In the genomic region with DNA sequence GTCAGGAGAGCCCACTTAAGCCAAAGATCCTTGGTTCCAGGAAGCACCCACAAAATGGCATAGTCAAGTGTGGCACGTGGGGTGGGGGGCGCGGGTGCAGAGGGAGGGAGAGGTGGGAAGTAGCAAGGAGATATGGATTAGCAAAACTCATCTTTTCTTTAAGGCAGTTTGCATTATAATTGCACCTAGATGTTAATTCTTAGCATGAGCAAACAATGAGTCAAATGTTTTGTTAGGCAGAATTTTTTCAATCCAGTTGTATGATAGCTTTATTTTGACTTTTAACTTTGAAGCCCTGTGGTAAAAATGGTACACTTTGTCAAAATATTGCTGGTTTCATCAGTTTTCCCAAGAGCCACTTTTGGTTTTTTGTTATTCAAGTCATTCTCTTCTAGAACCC, we compare ENCODE assay signal across 15 cellular contexts. TPM values are rescaled to one million over a fixed set of nuclear protein-coding genes. Genes with fewer than 3 reads are reported as not detected.
A peak's percentile ranks its signal among the peaks of the same experiment; 100 is the strongest.
DNase-seq lines count a peak whose midpoint lies in the region; ATAC-seq and TF ChIP-seq lines count a peak whose summit lies in the region.
"Had no signal": no experiment of that assay in that cellular context is flagged by ENCODE, and none has a peak within 500 bp of the region (broad histone marks: within the 10 kb centered on the region; RNA-seq: fewer than 3 reads in every experiment).

No MANE protein-coding gene starts in this region.

- H3K4me2 ChIP-seq in GM23248 (ENCODE audit: unreplicated experiment) (no peak overlapping the region), IMR-90 (ENCODE audit: low read depth, low read length) (peak overlapping the region; percentile 7; the same call in 1 of the 2 replicates), skeletal muscle satellite cell (ENCODE audit: low read length) (peak overlapping the region; percentile 12)
- H3K4me2 ChIP-seq: A549 had no signal

- peak overlapping the region; percentile 39 for H3K27ac Mint-ChIP-seq in endodermal cell
- no peak overlapping the region for H3K27ac Mint-ChIP-seq in activated naive CD8-positive, alpha-beta T cell treated with anti-CD3 and anti-CD28 coated beads for 36 hours

- H3K4me1 Mint-ChIP-seq in endodermal cell, result peaks cover 18% of the 10 kb centered on the region
- H3K4me1 Mint-ChIP-seq in activated naive CD8-positive, alpha-beta T cell treated with anti-CD3 and anti-CD28 coated beads for 36 hours, result peaks cover 8% of the 10 kb centered on the region

- H3K4me1 ChIP-seq in GM23248 (ENCODE audit: insufficient read depth) (peaks cover 5% of the 10 kb centered on the region; the same call in 1 of the 2 replicates), IMR-90 (ENCODE audit: control insufficient read depth, insufficient read depth, low read length) (peaks cover 8% of the 10 kb centered on the region), endodermal cell (ENCODE audit: control insufficient read depth, insufficient read depth, low read length) (peaks cover 3% of the 10 kb centered on the region), skeletal muscle satellite cell (ENCODE audit: control insufficient read depth, insufficient read depth, low read length) (peaks cover 15% of the 10 kb centered on the region)
- H3K4me1 ChIP-seq: A549, BE2C had no signal

- no peak overlapping the region for H3K56ac ChIP-seq in IMR-90 (ENCODE audit: extremely low read depth, insufficient read depth, low read length)

- no peak overlapping the region for H2BK120ac ChIP-seq in IMR-90 (ENCODE audit: low read depth, low read length)

- no peak overlapping the region for H2AK5ac ChIP-seq in IMR-90 (ENCODE audit: low read depth, low read length)

- H3K4me3 ChIP-seq in GM23248, result no peak overlapping the region
- no peak overlapping the region for H3K4me3 ChIP-seq in IMR-90 (ENCODE audit: insufficient read depth, low read depth, low read length)
- no peak overlapping the region for H3K4me3 ChIP-seq in endodermal cell (ENCODE audit: low read length)
- H3K4me3 ChIP-seq in skeletal muscle satellite cell (ENCODE audit: low read length), result no peak overlapping the region
- H3K4me3 ChIP-seq: A549 had no signal

- 0 out of 2 replicates have a peak overlapping the region, but pooled peaks have one; percentile 5 for H3K23ac ChIP-seq in IMR-90 (ENCODE audit: low read depth, low read length)

- H3K9me1 ChIP-seq in IMR-90 (ENCODE audit: insufficient read depth, low read length), result peaks cover 13% of the 10 kb centered on the region; the same call in 1 of the 2 replicates

- no peak overlapping the region for H3K4me3 Mint-ChIP-seq in endodermal cell
- no peak overlapping the region for H3K4me3 Mint-ChIP-seq in activated naive CD8-positive, alpha-beta T cell treated with anti-CD3 and anti-CD28 coated beads for 36 hours
- H3K4me3 Mint-ChIP-seq: CD8-positive, alpha-beta memory T cell had no signal

- H2BK20ac ChIP-seq in IMR-90 (ENCODE audit: low read depth, low read length), result no peak overlapping the region

- H4K91ac ChIP-seq in IMR-90 (ENCODE audit: insufficient read depth, low read depth, low read length), result no peak overlapping the region

- H3K36me3 ChIP-seq in GM23248 (ENCODE audit: low read depth), result peaks cover 14% of the 10 kb centered on the region; the same call in 1 of the 2 replicates
- H3K36me3 ChIP-seq in IMR-90 (ENCODE audit: control insufficient read depth, insufficient read depth, low read length), result peaks cover 35% of the 10 kb centered on the region
- peaks cover 60% of the 10 kb centered on the region for H3K36me3 ChIP-seq in endodermal cell (ENCODE audit: control insufficient read depth, insufficient read depth, low read length)
- H3K36me3 ChIP-seq in skeletal muscle satellite cell (ENCODE audit: insufficient read depth, low read length), result peaks cover 28% of the 10 kb centered on the region

- in situ Hi-C loops in GM23248 (cut with MboI), result no loop called here
- in situ Hi-C loops in IMR-90 (cut with MboI; ENCODE audit: low sequenced_read_pairs), result no loop called here

- H4K20me1 ChIP-seq in GM23248 (ENCODE audit: insufficient read depth) (no peaks in the 10 kb centered on the region), IMR-90 (ENCODE audit: insufficient read depth, low read length) (peaks cover 4% of the 10 kb centered on the region)

- H3K9ac ChIP-seq in GM23248 (no peak overlapping the region), IMR-90 (ENCODE audit: low read depth, low read length) (no peak overlapping the region), endodermal cell (ENCODE audit: extremely low read depth, low read length, poor library complexity, severe bottlenecking) (no peak overlapping the region), skeletal muscle satellite cell (ENCODE audit: low read depth, low read length) (no peak overlapping the region)

- WGBS in GM23248 (ENCODE audit: low coverage in 1 of 2, low lambda C conversion rate in 2 of 2, missing lambda C conversion rate in 2 of 2), 2 experiments, result 96 to 99% methylated on average over 3 of the region's 3 CpGs
- no CpG with 5 or more reads among the region's 3 CpGs for WGBS in IMR-90 (ENCODE audit: extremely low coverage in 2 of 2, insufficient read length in 1 of 2), 2 experiments
- 80 to 88% methylated on average over 3 of the region's 3 CpGs for WGBS in endodermal cell (ENCODE audit: insufficient coverage in 1 of 2, insufficient read length in 1 of 2), 2 experiments

- TF ChIP-seq RAD21 in IMR-90 (IDR thresholded peaks at IDR 0.05; ENCODE audit: low read length), result no peak

- intact Hi-C loops in IMR-90 (cut with micrococcal nuclease), result no loop called here

- H3F3A ChIP-seq in GM23248 (ENCODE audit: insufficient read depth), result no peaks in the 10 kb centered on the region

- H3K9me2 ChIP-seq in GM23248 (ENCODE audit: insufficient read depth), result no peaks in the 10 kb centered on the region

- POLR2A ChIA-PET in IMR-90 (lab: Charles Lee; ENCODE audit: unreplicated experiment), result interaction anchor here (0.5 kb wide), 1 partner anchor 15 kb away, joined by 4 read pairs; no protein-coding TSS in a partner anchor

- CTCF ChIA-PET in IMR-90 (lab: Yijun Ruan, JAX), result interaction anchor here (1.9 kb wide), 1 partner anchor 15 kb away, joined by 5 read pairs; a partner anchor contains a TSS

- H3K36me3 Mint-ChIP-seq in endodermal cell (ENCODE audit: low read depth), result peaks cover 62% of the 10 kb centered on the region
- H3K36me3 Mint-ChIP-seq in activated naive CD8-positive, alpha-beta T cell treated with anti-CD3 and anti-CD28 coated beads for 36 hours, result peaks cover 18% of the 10 kb centered on the region

- TF ChIP-seq POLR2A in IMR-90 (IDR thresholded peaks at IDR 0.05; ENCODE audit: low read depth, low read length), result no peak

- TF ChIP-seq CTCF in IMR-90 (conservative IDR thresholded peaks at IDR 0.05; ENCODE audit: low read depth, low read length) (no peak), endodermal cell (conservative IDR thresholded peaks at IDR 0.05) (no peak)

- no peaks in the 10 kb centered on the region for H3K27me3 Mint-ChIP-seq in endodermal cell (ENCODE audit: insufficient read depth)
- no peaks in the 10 kb centered on the region for H3K27me3 Mint-ChIP-seq in activated naive CD8-positive, alpha-beta T cell treated with anti-CD3 and anti-CD28 coated beads for 36 hours
- H3K27me3 Mint-ChIP-seq: CD8-positive, alpha-beta memory T cell had no signal

- no peak overlapping the region for H2AK9ac ChIP-seq in IMR-90 (replicated peaks; ENCODE audit: low read depth, low read length, poor library complexity)

- H3K14ac ChIP-seq in IMR-90 (replicated peaks; ENCODE audit: low read depth, low read length), result no peak overlapping the region; the same call in 1 of the 2 replicates

- no peak overlapping the region for H2AFZ ChIP-seq in GM23248
- H2AFZ ChIP-seq in IMR-90 (replicated peaks; ENCODE audit: low read length, poor library complexity), result no peak overlapping the region

- no peak; the same call in none of the 2 replicates for ATAC-seq in IMR-90 (ENCODE audit: low read depth)
- no peak for ATAC-seq in HG03571 (IDR thresholded peaks at IDR 0.05; ENCODE audit: unreplicated experiment)
- no peak for ATAC-seq in HG03460 (IDR thresholded peaks at IDR 0.05; ENCODE audit: unreplicated experiment)
- ATAC-seq: A549 had no signal

- no peak overlapping the region for H3K18ac ChIP-seq in IMR-90 (ENCODE audit: low read depth, low read length)

- H3K27me3 ChIP-seq in GM23248 (replicated peaks; ENCODE audit: insufficient read depth) (no peaks in the 10 kb centered on the region), IMR-90 (ENCODE audit: control insufficient read depth, insufficient read depth, low read length) (no peaks in the 10 kb centered on the region), endodermal cell (ENCODE audit: control insufficient read depth, insufficient read depth, low read length, poor library complexity, severe bottlenecking) (no peaks in the 10 kb centered on the region), skeletal muscle satellite cell (ENCODE audit: control insufficient read depth, insufficient read depth, low read length) (no peaks in the 10 kb centered on the region)
- H3K27me3 ChIP-seq: BE2C had no signal

- no peak overlapping the region; a peak in 1 of 4 replicates for H4K8ac ChIP-seq in IMR-90 (ENCODE audit: low read depth in 2 of 2, low read length in 2 of 2)

- DNase-seq in GM23248, result peak; percentile 15
- DNase-seq in IMR-90, result peak; percentile 13
- no peak for DNase-seq in endodermal cell
- DNase-seq in activated naive CD8-positive, alpha-beta T cell treated with anti-CD3 and anti-CD28 coated beads for 36 hours, result no peak
- DNase-seq in NCI-H1092 (lab: John Stamatoyannopoulos, UW), result no peak
- DNase-seq: BE2C; CD8-positive, alpha-beta memory T cell; DMS53; H7; KBM-7 had no signal

- no peaks in the 10 kb centered on the region for H3K9me3 ChIP-seq in GM23248 (ENCODE audit: low read depth)
- no peaks in the 10 kb centered on the region for H3K9me3 ChIP-seq in IMR-90 (ENCODE audit: control insufficient read depth, insufficient read depth, low read length)
- H3K9me3 ChIP-seq in endodermal cell (ENCODE audit: control insufficient read depth, low read length), result peaks cover 9% of the 10 kb centered on the region
- no peaks in the 10 kb centered on the region for H3K9me3 ChIP-seq in skeletal muscle satellite cell (replicated peaks; ENCODE audit: low read length)
- H3K9me3 ChIP-seq: A549, BE2C had no signal

- BruUV-seq in IMR-90 (replicated peaks; lab: Mats Ljungman, UMichigan), result no TSS peak

- H2BK15ac ChIP-seq in IMR-90 (ENCODE audit: low read depth, low read length), result no peak overlapping the region

- peaks cover 16 to 45% of the 10 kb centered on the region in 2 experiments; a peak in 3 of 4 replicates for H3K79me1 ChIP-seq in IMR-90 (ENCODE audit: low read depth in 1 of 2, low read length in 2 of 2)

- H2BK5ac ChIP-seq in IMR-90 (ENCODE audit: low read depth, low read length, poor library complexity, severe bottlenecking), result no peak overlapping the region

- no peaks in the 10 kb centered on the region for H3K9me3 Mint-ChIP-seq in endodermal cell
- H3K9me3 Mint-ChIP-seq in activated naive CD8-positive, alpha-beta T cell treated with anti-CD3 and anti-CD28 coated beads for 36 hours, result no peaks in the 10 kb centered on the region
- H3K9me3 Mint-ChIP-seq: CD8-positive, alpha-beta memory T cell had no signal

- H3K27ac ChIP-seq in GM23248 (no peak overlapping the region), IMR-90 (ENCODE audit: insufficient read depth, low read length) (no peak overlapping the region), endodermal cell (ENCODE audit: low read depth, low read length) (no peak overlapping the region)
- H3K27ac ChIP-seq: A549, C4-2B had no signal

- no peak overlapping the region for H3K4ac ChIP-seq in IMR-90 (ENCODE audit: low read depth, low read length)

- dilution Hi-C loops in IMR-90 (cut with HindIII; ENCODE audit: low sequenced_read_pairs, unreplicated experiment), result no loop called here

- H4K5ac ChIP-seq in IMR-90 (ENCODE audit: low read depth, low read length), result no peak overlapping the region

- no peaks in the 10 kb centered on the region for H3K79me2 ChIP-seq in GM23248 (ENCODE audit: insufficient read depth)

RNA-seq across cellular contexts. Expression of a gene that starts 15.0 kb away (rescaled TPM):
- total RNA-seq in GM23248 (2014; rRNA removed; shearing (Covaris generic)), result 66.6 TPM in 2 replicates
- polyA plus RNA-seq in GM23248 (2016; fragmentation: Nextera tagmentation; extraction: Ambion mirVana) (127 and 133 TPM in 2 replicates), IMR-90 (2012; rRNA removed) (26.8 and 44.2 TPM in 2 replicates)
- total RNA-seq in IMR-90 (2012; rRNA removed) (7.5 and 11.7 TPM in 2 replicates), endodermal cell (10 to 100 TPM; 56.3 to 59.5 TPM)
- polyA plus RNA-seq in IMR-90 (2012; cell fraction: cytosol; rRNA removed), result 114 and 126 TPM in 2 replicates
- polyA plus RNA-seq in IMR-90 (2012; cell fraction: nucleus; rRNA removed; ENCODE audit: low replicate concordance), result 30.7 and 73.2 TPM in 2 replicates
- 61.7 TPM for polyA plus RNA-seq in endodermal cell (2013, experiment 1 of 2)
- 57.4 TPM for polyA plus RNA-seq in endodermal cell (2013, experiment 2 of 2)
- total RNA-seq in skeletal muscle satellite cell (2012; rRNA removed), result 78.0 and 97.8 TPM in 2 replicates
- total RNA-seq in activated naive CD8-positive, alpha-beta T cell treated with anti-CD3 and anti-CD28 coated beads for 36 hours, result 10 to 100 TPM; 47.4 to 47.8 TPM

RNA-seq across cellular contexts. Expression of a gene that starts 29.1 kb away (rescaled TPM):
- 6.6 TPM in 1 of 2 replicates, not detected in the other for total RNA-seq in GM23248 (2014; rRNA removed; shearing (Covaris generic))
- polyA plus RNA-seq in GM23248 (2016; fragmentation: Nextera tagmentation; extraction: Ambion mirVana) (0.28 and 1.7 TPM in 2 replicates), IMR-90 (2012; rRNA removed) (1.7 and 2.5 TPM in 2 replicates)
- total RNA-seq in IMR-90 (2012; rRNA removed) (0.56 and 0.90 TPM in 2 replicates), endodermal cell (1 to 10 TPM; 1.3 to 1.9 TPM)
- 2.2 and 6.3 TPM in 2 replicates for polyA plus RNA-seq in IMR-90 (2012; cell fraction: cytosol; rRNA removed)
- 3.4 and 4.2 TPM in 2 replicates for polyA plus RNA-seq in IMR-90 (2012; cell fraction: nucleus; rRNA removed; ENCODE audit: low replicate concordance)
- polyA plus RNA-seq in endodermal cell (2013, experiment 1 of 2), result 2.4 TPM
- polyA plus RNA-seq in endodermal cell (2013, experiment 2 of 2), result 4.2 TPM
- 0.87 and 1.0 TPM in 2 replicates for total RNA-seq in skeletal muscle satellite cell (2012; rRNA removed)
- 1 to 10 TPM; 3.6 to 3.8 TPM for total RNA-seq in activated naive CD8-positive, alpha-beta T cell treated with anti-CD3 and anti-CD28 coated beads for 36 hours

Comparison
In these comparisons a context has a peak if more than half of its experiments do, and no peak if none do; other contexts are left out.
1. DNase-seq: peak in GM23248 (single experiment) and IMR-90 (single experiment); none in endodermal cell (single experiment), activated naive CD8-positive, alpha-beta T cell treated with anti-CD3 and anti-CD28 coated beads for 36 hours (single experiment) and NCI-H1092 (single experiment).